ENCODE assay signal across 20 cellular contexts in genomic region chr11:12061851-12062560, GRCh38. TPM values are rescaled to one million over a fixed set of nuclear protein-coding genes. Genes with fewer than 3 reads are reported as not detected.
A peak's percentile ranks its signal among the peaks of the same experiment; 100 is the strongest.
DNase-seq lines count a peak whose midpoint lies in the region; ATAC-seq and TF ChIP-seq lines count a peak whose summit lies in the region.
"Had no signal": no experiment of that assay in that cellular context is flagged by ENCODE, and none has a peak within 500 bp of the region (broad histone marks: within the 10 kb centered on the region; RNA-seq: fewer than 3 reads in every experiment).

No MANE protein-coding gene starts in this region.

- no peak overlapping the region for H3K9ac ChIP-seq in DND-41 (ENCODE audit: low read depth, low read length)

- no peak for TF ChIP-seq CTCF in DND-41 (IDR thresholded peaks at IDR 0.05; ENCODE audit: borderline replicate concordance, extremely low read depth, low read length, poor library complexity, severe bottlenecking)
- no peak for TF ChIP-seq CTCF in Panc1 (IDR thresholded peaks at IDR 0.05)

- DNase-seq in DMS79 treated with DMSO at 0.1 percent for 48 hours (lab: John Stamatoyannopoulos, UW) (peak; percentile 26), DMS79 (lab: John Stamatoyannopoulos, UW) (no peak), DND-41 (peak; percentile 87), Panc1 (ENCODE audit: low read depth, low spot score) (no peak), mesenteric fat pad (ENCODE audit: low spot score) (peak; percentile 47), MV-4-11 (lab: John Stamatoyannopoulos, UW) (no peak)
- DNase-seq in stimulated activated naive CD4-positive, alpha-beta T cell treated with Interleukin-2 at 50 U/mL for 16 hours (lab: John Stamatoyannopoulos, UW), result no peak
- DNase-seq: BE2C; CD8-positive, alpha-beta memory T cell; GF-D8; Karpas-422; NCI-H1694; NCI-H446; NCI-H69; OCI-M1; RPMI8226; SIG-M5 had no signal

- H3K27me3 ChIP-seq in DND-41 (ENCODE audit: insufficient read depth, low read length, poor library complexity), result no peaks in the 10 kb centered on the region
- no peaks in the 10 kb centered on the region for H3K27me3 ChIP-seq in Panc1 (ENCODE audit: control insufficient read depth, insufficient read depth, low read length)
- H3K27me3 ChIP-seq: BE2C had no signal

- in situ Hi-C loops in Panc1 (cut with HindIII; ENCODE audit: low pct_unique_long_range_greater_than_20kb, low sequenced_read_pairs), result no loop called here

- POLR2A ChIA-PET in Panc1 (lab: Charles Lee), result no interaction called here

- H2AFZ ChIP-seq in DND-41 (ENCODE audit: low read depth, low read length), result no peak overlapping the region
- H2AFZ ChIP-seq: GM23338 had no signal

- H3K4me2 ChIP-seq in DND-41 (ENCODE audit: insufficient read depth, low read length), result peak overlapping the region; percentile 40
- H3K4me2 ChIP-seq: GM23338 had no signal

- H3K9me3 ChIP-seq in DND-41 (ENCODE audit: insufficient read depth, low read length, severe bottlenecking) (no peaks in the 10 kb centered on the region), Panc1 (ENCODE audit: control insufficient read depth, insufficient read depth, low read depth, low read length) (no peaks in the 10 kb centered on the region; the same call in 1 of the 2 replicates)
- H3K9me3 ChIP-seq: BE2C had no signal

- H3K79me2 ChIP-seq in DND-41 (ENCODE audit: insufficient read depth, low read length), result no peaks in the 10 kb centered on the region

- CTCF ChIA-PET in Panc1 (lab: Charles Lee), result interaction anchor here (0.7 to 1.2 kb wide), 2 partner anchors 25 to 226 kb away, joined by 3 read pairs; no protein-coding TSS in a partner anchor

- peak overlapping the region; percentile 68 for H3K27ac ChIP-seq in DND-41 (ENCODE audit: low read length)
- peak overlapping the region; percentile 48 for H3K27ac ChIP-seq in Panc1 (ENCODE audit: low read length)
- H3K27ac ChIP-seq: 22Rv1 had no signal

- intact Hi-C loops in Panc1 (cut with micrococcal nuclease; ENCODE audit: unreplicated experiment), result no loop called here

- no TSS peak for BruUV-seq in Panc1 (replicated peaks; lab: Mats Ljungman, UMichigan)

- no peaks in the 10 kb centered on the region for H4K20me1 ChIP-seq in DND-41 (ENCODE audit: insufficient read depth, low read length)

- no peak overlapping the region for H3K4me3 ChIP-seq in DND-41 (ENCODE audit: low read depth in 1 of 2, low read length in 2 of 2)
- no peak overlapping the region for H3K4me3 ChIP-seq in Panc1 (ENCODE audit: low read depth in 2 of 2, low read length in 2 of 2)
- H3K4me3 ChIP-seq: GM23338 had no signal

- H3K4me1 ChIP-seq in DND-41 (ENCODE audit: insufficient read depth, low read length) (peaks cover 29% of the 10 kb centered on the region), Panc1 (ENCODE audit: control insufficient read depth, insufficient read depth, low read length) (peaks cover 13% of the 10 kb centered on the region)
- H3K4me1 ChIP-seq: BE2C had no signal

- ATAC-seq in DND-41 (ENCODE audit: insufficient read depth, low read depth) (peak; percentile 93), Panc1 (no peak), GM21723 (IDR thresholded peaks at IDR 0.05; ENCODE audit: unreplicated experiment) (no peak)
- ATAC-seq: GM23338 had no signal

- no peaks in the 10 kb centered on the region for H3K36me3 ChIP-seq in DND-41 (ENCODE audit: insufficient read depth, low read length)
- H3K36me3 ChIP-seq in Panc1 (ENCODE audit: control insufficient read depth, insufficient read depth, low read length), result no peaks in the 10 kb centered on the region
- H3K36me3 ChIP-seq: BE2C had no signal

RNA-seq across cellular contexts. Expression of gene MICAL2, which starts 48.4 kb away (rescaled TPM):
- total RNA-seq in Panc1 (2021; ENCODE audit: unreplicated experiment) (199 TPM), mesenteric fat pad (31.1 TPM)
- polyA plus RNA-seq in Panc1 (2012; ENCODE audit: insufficient read length), result 183 TPM

RNA-seq across cellular contexts. Expression of gene DKK3, which starts 53.6 kb away (rescaled TPM):
- 116 TPM for total RNA-seq in Panc1 (2021; ENCODE audit: unreplicated experiment)
- polyA plus RNA-seq in Panc1 (2012; ENCODE audit: insufficient read length), result 140 TPM
- total RNA-seq in mesenteric fat pad, result 8.9 TPM

Comparison
In these comparisons a context has a peak if more than half of its experiments do, and no peak if none do; other contexts are left out.
1. DNase-seq: peak in DMS79 treated with DMSO at 0.1 percent for 48 hours (single experiment), DND-41 (single experiment) and mesenteric fat pad (single experiment); none in DMS79 (single experiment), Panc1 (single experiment), stimulated activated naive CD4-positive, alpha-beta T cell treated with Interleukin-2 at 50 U/mL for 16 hours (single experiment) and MV-4-11 (single experiment).
2. RNA of gene DKK3, which starts 53.6 kb away (total RNA-seq): 116 TPM in Panc1 (single experiment); 8.9 TPM in mesenteric fat pad (single experiment); every median in the first group is over 10 times any median in the second.